In genomic region chr17:80105762-80106161, GRCh38 we compare ENCODE assay signal across 13 cellular contexts. TPM values are rescaled to one million over a fixed set of nuclear protein-coding genes. Genes with fewer than 3 reads are reported as not detected.
DNase-seq lines count a peak whose midpoint lies in the region; TF ChIP-seq lines count a peak whose summit lies in the region.
"Had no signal": no experiment of that assay in that cellular context is flagged by ENCODE, and none has a peak within 500 bp of the region (broad histone marks: within the 10 kb centered on the region; RNA-seq: fewer than 3 reads in every experiment).

No MANE protein-coding gene starts in this region.

- H3F3A ChIP-seq in MM.1S (ENCODE audit: insufficient read depth, low read length), result no peaks in the 10 kb centered on the region

- H3K36me3 ChIP-seq in MM.1S (replicated peaks; ENCODE audit: insufficient read depth, low read length), result no peaks in the 10 kb centered on the region
- H3K36me3 ChIP-seq: cardiac muscle cell had no signal

- no peaks in the 10 kb centered on the region for H3K4me1 ChIP-seq in MM.1S (ENCODE audit: low read length)

- intact Hi-C loops in posterior vena cava (cut with DNase I), result no loop called here

- no peaks in the 10 kb centered on the region for H3K9me2 ChIP-seq in MM.1S (replicated peaks; ENCODE audit: insufficient read depth, low read length)

- TF ChIP-seq CTCF in fibroblast of pulmonary artery (IDR thresholded peaks at IDR 0.05; ENCODE audit: low read length, missing control alignments) (no peak), MM.1S (IDR thresholded peaks at IDR 0.05; ENCODE audit: low read length) (no peak)

- H2AFZ ChIP-seq in MM.1S (ENCODE audit: low read length), result no peak overlapping the region

- H3K27ac ChIP-seq in MM.1S (ENCODE audit: low read length), result no peak overlapping the region
- H3K27ac ChIP-seq: A549, cardiac muscle cell, RWPE1 had no signal

- H3K9ac ChIP-seq in MM.1S (ENCODE audit: low read length), result no peak overlapping the region

- no peaks in the 10 kb centered on the region for H4K20me1 ChIP-seq in MM.1S (ENCODE audit: insufficient read depth, low read length)

- H3K79me2 ChIP-seq in MM.1S (ENCODE audit: low read length), result no peaks in the 10 kb centered on the region

- H3K9me3 ChIP-seq in MM.1S (replicated peaks; ENCODE audit: insufficient read depth, low read length), result no peaks in the 10 kb centered on the region
- H3K9me3 ChIP-seq: A549 had no signal

- no peak overlapping the region for H3K4me3 ChIP-seq in fibroblast of pulmonary artery (replicated peaks; ENCODE audit: low read depth, low read length)
- no peak overlapping the region for H3K4me3 ChIP-seq in MM.1S (ENCODE audit: low read length)
- H3K4me3 ChIP-seq: A549, cardiac muscle cell had no signal

- no peak overlapping the region for H3K4me2 ChIP-seq in MM.1S (ENCODE audit: low read depth, low read length)
- H3K4me2 ChIP-seq: A549 had no signal

- DNase-seq in NCI-H1105 treated with DMSO at 0.1 percent for 48 hours (lab: John Stamatoyannopoulos, UW) (peak; percentile 15), NCI-H1105 (lab: John Stamatoyannopoulos, UW) (no peak), NCI-H2171 treated with DMSO at 0.1 percent for 48 hours (lab: John Stamatoyannopoulos, UW) (peak; percentile 76), fibroblast of pulmonary artery (ENCODE audit: low read depth) (peak; percentile 17), posterior vena cava (ENCODE audit: low spot score) (peak; percentile 77), SIG-M5 treated with dmso at 0.1 percent for 504 hours (lab: John Stamatoyannopoulos, UW; ENCODE audit: unreplicated experiment) (no peak), MM.1S (no peak), inferior parietal cortex (ENCODE audit: extremely low spot score) (no peak)
- DNase-seq: activated CD4-positive, CD25-positive, alpha-beta regulatory T cell; NCI-H187 treated with DMSO at 0.1 percent for 48 hours had no signal

- peaks cover 63% of the 10 kb centered on the region for H3K27me3 ChIP-seq in MM.1S (replicated peaks; ENCODE audit: insufficient read depth, low read length)
- H3K27me3 ChIP-seq: cardiac muscle cell had no signal

RNA-seq across cellular contexts. Expression of gene GAA, which starts 4.4 kb away (rescaled TPM):
- total RNA-seq in posterior vena cava, result 10 to 100 TPM; 38.7 to 42.8 TPM

RNA-seq across cellular contexts. Expression of gene EIF4A3, which starts 41.2 kb away (rescaled TPM):
- 10 to 100 TPM; 48.8 to 50.5 TPM for total RNA-seq in posterior vena cava

Comparison
In these comparisons a context has a peak if more than half of its experiments do, and no peak if none do; other contexts are left out.
1. DNase-seq: peak in NCI-H1105 treated with DMSO at 0.1 percent for 48 hours (single experiment), NCI-H2171 treated with DMSO at 0.1 percent for 48 hours (single experiment), fibroblast of pulmonary artery (single experiment) and posterior vena cava (single experiment); none in NCI-H1105 (single experiment), SIG-M5 treated with dmso at 0.1 percent for 504 hours (single experiment), MM.1S (single experiment) and inferior parietal cortex (single experiment).